ENCODE assay signal across 1 cellular context in the genomic region with DNA sequence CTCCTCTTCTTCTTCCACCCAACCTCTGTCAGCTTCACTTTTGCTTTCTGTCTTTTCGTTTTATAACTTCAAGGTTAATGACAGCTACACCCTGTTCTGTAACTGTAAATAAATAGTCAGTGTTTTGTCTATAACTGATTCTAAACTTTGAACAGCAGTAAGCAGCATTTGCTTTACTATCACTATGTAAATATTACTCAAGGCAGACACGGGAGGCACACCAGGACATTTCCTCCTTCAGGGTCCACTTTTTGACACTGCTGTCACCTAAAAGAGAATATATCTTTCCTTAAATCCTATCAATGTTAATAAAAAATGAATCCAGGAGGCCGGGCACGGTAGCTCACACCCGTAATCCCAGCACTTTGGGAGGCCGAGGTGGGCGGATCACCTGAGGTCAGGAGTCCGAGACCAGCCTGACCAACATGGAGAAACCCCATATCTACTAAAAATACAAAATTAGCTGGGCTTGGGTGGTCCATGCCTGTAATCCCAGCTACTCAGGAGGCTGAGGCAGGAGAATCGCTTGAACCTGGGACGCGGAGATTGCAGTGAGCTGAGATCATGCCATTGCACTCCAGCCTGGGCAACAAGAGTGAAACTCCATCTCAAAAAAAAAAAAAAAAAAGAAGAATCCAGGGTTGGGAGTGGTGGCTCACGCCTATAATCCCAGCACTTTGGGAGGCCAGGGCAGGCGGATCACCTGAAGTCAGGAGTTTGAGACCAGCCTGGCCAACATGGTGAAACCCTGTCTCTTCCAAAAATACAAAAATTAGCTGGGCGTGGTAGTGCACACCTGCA.
TF ChIP-seq lines count a peak whose summit lies in the region.
"Not testable (repeated sequence)": the region's sequence is repeated elsewhere in the genome, so short reads cannot be mapped to it uniquely, and the experiment has no call there.

No MANE protein-coding gene starts in this region.

TF ChIP-seq in HepG2, 621 proteins besides CTCF, POLR2A, EP300 and RAD21 (continued from another document and continues in another):
- peak; percentile 32; the same call in 1 of the 2 replicates for TF ChIP-seq HNF1A (IDR thresholded peaks at IDR 0.05; ENCODE audit: low read depth)
- peak; percentile 28; the same call in 1 of the 2 replicates for TF ChIP-seq HNF1A (CRISPR knock-in tag; IDR thresholded peaks at IDR 0.05; ENCODE audit: borderline replicate concordance)
- TF ChIP-seq, protein P1, sequence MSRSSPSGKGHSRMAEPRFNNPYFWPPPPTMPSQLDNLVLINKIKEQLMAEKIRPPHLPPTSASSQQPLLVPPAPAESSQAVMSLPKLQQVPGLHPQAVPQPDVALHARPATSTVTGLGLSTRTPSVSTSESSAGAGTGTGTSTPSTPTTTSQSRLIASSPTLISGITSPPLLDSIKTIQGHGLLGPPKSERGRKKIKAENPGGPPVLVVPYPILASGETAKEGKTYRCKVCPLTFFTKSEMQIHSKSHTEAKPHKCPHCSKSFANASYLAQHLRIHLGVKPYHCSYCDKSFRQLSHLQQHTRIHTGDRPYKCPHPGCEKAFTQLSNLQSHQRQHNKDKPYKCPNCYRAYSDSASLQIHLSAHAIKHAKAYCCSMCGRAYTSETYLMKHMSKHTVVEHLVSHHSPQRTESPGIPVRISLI (CRISPR knock-in tag; IDR thresholded peaks at IDR 0.05; ENCODE audit: borderline replicate concordance), result peak; percentile 86
- TF ChIP-seq ZNF747 (CRISPR knock-in tag; IDR thresholded peaks at IDR 0.05; ENCODE audit: borderline replicate concordance), result 0 out of 2 replicates have a peak, but pooled peaks have one; percentile 31
- TF ChIP-seq ZNF232 (CRISPR knock-in tag; IDR thresholded peaks at IDR 0.05; ENCODE audit: borderline replicate concordance), result 0 out of 2 replicates have a peak, but pooled peaks have one; percentile 15
- TF ChIP-seq, protein P2, sequence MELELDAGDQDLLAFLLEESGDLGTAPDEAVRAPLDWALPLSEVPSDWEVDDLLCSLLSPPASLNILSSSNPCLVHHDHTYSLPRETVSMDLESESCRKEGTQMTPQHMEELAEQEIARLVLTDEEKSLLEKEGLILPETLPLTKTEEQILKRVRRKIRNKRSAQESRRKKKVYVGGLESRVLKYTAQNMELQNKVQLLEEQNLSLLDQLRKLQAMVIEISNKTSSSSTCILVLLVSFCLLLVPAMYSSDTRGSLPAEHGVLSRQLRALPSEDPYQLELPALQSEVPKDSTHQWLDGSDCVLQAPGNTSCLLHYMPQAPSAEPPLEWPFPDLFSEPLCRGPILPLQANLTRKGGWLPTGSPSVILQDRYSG (CRISPR knock-in tag; IDR thresholded peaks at IDR 0.05), result peak; percentile 66; the same call in 1 of the 2 replicates
- TF ChIP-seq ARID2 (CRISPR knock-in tag; IDR thresholded peaks at IDR 0.05; ENCODE audit: borderline replicate concordance), result 0 out of 2 replicates have a peak, but pooled peaks have one; percentile 25
- 0 out of 2 replicates have a peak, but pooled peaks have one; percentile 45 for TF ChIP-seq SATB2 (CRISPR knock-in tag; IDR thresholded peaks at IDR 0.05)
- TF ChIP-seq ZNF629 (CRISPR knock-in tag; conservative IDR thresholded peaks at IDR 0.05), result 0 out of 2 replicates have a peak, but pooled peaks have one; percentile 12
- peak; percentile 56; the same call in 1 of the 2 replicates for TF ChIP-seq ZNF292 (CRISPR knock-in tag; IDR thresholded peaks at IDR 0.05; ENCODE audit: borderline replicate concordance, low read depth)
- peak; percentile 99 for TF ChIP-seq ZNF710 (CRISPR knock-in tag; IDR thresholded peaks at IDR 0.05; ENCODE audit: borderline replicate concordance)
- peak; percentile 50 for TF ChIP-seq HOXA3 (CRISPR knock-in tag; IDR thresholded peaks at IDR 0.05)
- TF ChIP-seq ZBTB20 (CRISPR knock-in tag; IDR thresholded peaks at IDR 0.05; ENCODE audit: borderline replicate concordance, low read depth), result peak; percentile 85; the same call in 1 of the 2 replicates
- TF ChIP-seq YEATS2 (CRISPR knock-in tag; IDR thresholded peaks at IDR 0.05; ENCODE audit: borderline replicate concordance), result 0 out of 2 replicates have a peak, but pooled peaks have one; percentile 17
- TF ChIP-seq ZBTB10 (CRISPR knock-in tag; IDR thresholded peaks at IDR 0.05; ENCODE audit: borderline replicate concordance), result 0 out of 2 replicates have a peak, but pooled peaks have one; percentile 45
- TF ChIP-seq, protein P3, sequence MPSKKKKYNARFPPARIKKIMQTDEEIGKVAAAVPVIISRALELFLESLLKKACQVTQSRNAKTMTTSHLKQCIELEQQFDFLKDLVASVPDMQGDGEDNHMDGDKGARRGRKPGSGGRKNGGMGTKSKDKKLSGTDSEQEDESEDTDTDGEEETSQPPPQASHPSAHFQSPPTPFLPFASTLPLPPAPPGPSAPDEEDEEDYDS (CRISPR knock-in tag; IDR thresholded peaks at IDR 0.05), result peak; percentile 60; the same call in 1 of the 2 replicates
- TF ChIP-seq ZMYM4 (CRISPR knock-in tag; IDR thresholded peaks at IDR 0.05), result peak; percentile 50
- TF ChIP-seq ZNF609 (CRISPR knock-in tag; IDR thresholded peaks at IDR 0.05; ENCODE audit: borderline replicate concordance), result peak; percentile 88
- peak; percentile 90 for TF ChIP-seq MEF2D (CRISPR knock-in tag; IDR thresholded peaks at IDR 0.05)
- peak; percentile 89 for TF ChIP-seq SKI (IDR thresholded peaks at IDR 0.05; ENCODE audit: partially characterized antibody)
- peak in 1 of 2 experiments; percentile 45; a peak in 1 of 4 replicates for TF ChIP-seq NR2F1 (CRISPR knock-in tag; IDR thresholded peaks at IDR 0.05)
- peak; percentile 68 for TF ChIP-seq SALL1 (CRISPR knock-in tag; IDR thresholded peaks at IDR 0.05)
- TF ChIP-seq ATF7 (IDR thresholded peaks at IDR 0.05), result not testable (repeated sequence)
- peak; percentile 33; the same call in 1 of the 2 replicates for TF ChIP-seq ATF7 (CRISPR knock-in tag; IDR thresholded peaks at IDR 0.05)
- TF ChIP-seq ESRRA (CRISPR knock-in tag; IDR thresholded peaks at IDR 0.05; ENCODE audit: low read depth), result peak; percentile 64; the same call in 1 of the 2 replicates
- peak; percentile 69 for TF ChIP-seq POGZ (CRISPR knock-in tag; IDR thresholded peaks at IDR 0.05)
- TF ChIP-seq PPARG (CRISPR knock-in tag; conservative IDR thresholded peaks at IDR 0.05), result peak; percentile 85
- TF ChIP-seq MAFK (conservative IDR thresholded peaks at IDR 0.05 in 1 of 2, IDR thresholded peaks at IDR 0.05 in 1 of 2; ENCODE audit: low read length in 2 of 2), result 0 out of 4 replicates have a peak, but pooled peaks of 1 of the 2 experiments have one; percentile 15
- TF ChIP-seq NR2C2 (CRISPR knock-in tag; IDR thresholded peaks at IDR 0.05; ENCODE audit: borderline replicate concordance), result peak; percentile 42; the same call in 1 of the 2 replicates
- TF ChIP-seq ETV5 (CRISPR knock-in tag; IDR thresholded peaks at IDR 0.05; ENCODE audit: borderline replicate concordance), result peak; percentile 74; the same call in 1 of the 2 replicates
- peak; percentile 85 for TF ChIP-seq ZNF331 (CRISPR knock-in tag; IDR thresholded peaks at IDR 0.05)
- TF ChIP-seq, protein P4, sequence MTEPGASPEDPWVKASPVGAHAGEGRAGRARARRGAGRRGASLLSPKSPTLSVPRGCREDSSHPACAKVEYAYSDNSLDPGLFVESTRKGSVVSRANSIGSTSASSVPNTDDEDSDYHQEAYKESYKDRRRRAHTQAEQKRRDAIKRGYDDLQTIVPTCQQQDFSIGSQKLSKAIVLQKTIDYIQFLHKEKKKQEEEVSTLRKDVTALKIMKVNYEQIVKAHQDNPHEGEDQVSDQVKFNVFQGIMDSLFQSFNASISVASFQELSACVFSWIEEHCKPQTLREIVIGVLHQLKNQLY (CRISPR knock-in tag; IDR thresholded peaks at IDR 0.05), result peak; percentile 83
- peak; percentile 82 for TF ChIP-seq ASH2L (IDR thresholded peaks at IDR 0.05; ENCODE audit: insufficient read length, low read depth, low read length)
- TF ChIP-seq ZNF441 (CRISPR knock-in tag; IDR thresholded peaks at IDR 0.05; ENCODE audit: borderline replicate concordance), result peak; percentile 52
- 0 out of 2 replicates have a peak, but pooled peaks have one; percentile 22 for TF ChIP-seq ZNF264 (CRISPR knock-in tag; IDR thresholded peaks at IDR 0.05)
- peak; percentile 80; the same call in 1 of the 2 replicates for TF ChIP-seq MBD4 (IDR thresholded peaks at IDR 0.05; ENCODE audit: borderline replicate concordance, low read length)
